In genomic region chr3:129034650-129035049, GRCh38 we compare ENCODE assay signal across 1 cellular context.
TF ChIP-seq lines count a peak whose summit lies in the region.

No MANE protein-coding gene starts in this region.

TF ChIP-seq in A549, 52 proteins besides CTCF, POLR2A, EP300 and RAD21:
- TF ChIP-seq USF2 (IDR thresholded peaks at IDR 0.05) (peak; percentile 70), NPAS2 (CRISPR knock-in tag; IDR thresholded peaks at IDR 0.05; ENCODE audit: borderline replicate concordance) (no peak)
